In genomic region chr13:113933901-113934300, GRCh38 we compare ENCODE assay signal across 17 cellular contexts.
"Had no signal": no experiment of that assay in that cellular context is flagged by ENCODE, and none has a peak within 500 bp of the region (broad histone marks: within the 10 kb centered on the region; RNA-seq: fewer than 3 reads in every experiment).

No MANE protein-coding gene starts in this region.

- H3K36me3 Mint-ChIP-seq: naive thymus-derived CD4-positive, alpha-beta T cell; stimulated activated memory B cell treated with anti-CD40 and anti-IgM and Interleukin-4, amounts not matched to agents 10 μg/mL and 1 μg/mL and 100 μg/mL, for 72 hours had no signal

- DNase-seq: activated CD4-positive, CD25-positive, alpha-beta regulatory T cell; activated gamma-delta T cell treated with Interleukin-2 at 50 U/mL for 16 hours; activated T-cell treated with anti-CD3 and anti-CD28 coated beads, Interleukin-2, amount 50 U/mL, for 24 hours; colonic mucosa; effector CD4-positive, alpha-beta T cell; foreskin melanocyte; kidney glomerular epithelial cell; naive thymus-derived CD4-positive, alpha-beta T cell; occipital lobe; retina; stimulated activated CD4-positive, alpha-beta T cell treated with anti-CD3 and anti-CD28 coated beads, Interleukin-1b, Interleukin-23, amount 100 ng/mL, for 48 hours; upper lobe of left lung had no signal

- ATAC-seq: naive thymus-derived CD4-positive, alpha-beta T cell; stimulated activated memory B cell treated with anti-CD40 and anti-IgM and Interleukin-4, amounts not matched to agents 10 μg/mL and 1 μg/mL and 100 μg/mL, for 72 hours had no signal

- H3K4me3 ChIP-seq: ascending aorta, colonic mucosa, hepatocyte, lung, smooth muscle cell, upper lobe of left lung had no signal

- H3K4me3 Mint-ChIP-seq: activated T-cell treated with anti-CD3 and anti-CD28 coated beads, Interleukin-2, amount 50 U/mL, for 24 hours; naive thymus-derived CD4-positive, alpha-beta T cell; stimulated activated memory B cell treated with anti-CD40 and anti-IgM and Interleukin-4, amounts not matched to agents 10 μg/mL and 1 μg/mL and 100 μg/mL, for 72 hours had no signal

- H3K4me1 Mint-ChIP-seq: stimulated activated memory B cell treated with anti-CD40 and anti-IgM and Interleukin-4, amounts not matched to agents 10 μg/mL and 1 μg/mL and 100 μg/mL, for 72 hours had no signal

- H3K27me3 ChIP-seq: ascending aorta, colonic mucosa, hepatocyte, upper lobe of left lung had no signal

- H3K4me1 ChIP-seq: colonic mucosa had no signal

- H3K9me3 Mint-ChIP-seq: activated T-cell treated with anti-CD3 and anti-CD28 coated beads, Interleukin-2, amount 50 U/mL, for 24 hours; naive thymus-derived CD4-positive, alpha-beta T cell; stimulated activated memory B cell treated with anti-CD40 and anti-IgM and Interleukin-4, amounts not matched to agents 10 μg/mL and 1 μg/mL and 100 μg/mL, for 72 hours had no signal

- H3K9me3 ChIP-seq: ascending aorta, colonic mucosa, upper lobe of left lung had no signal

- H3K36me3 ChIP-seq: ascending aorta, colonic mucosa, upper lobe of left lung had no signal

- H3K27ac Mint-ChIP-seq: activated T-cell treated with anti-CD3 and anti-CD28 coated beads, Interleukin-2, amount 50 U/mL, for 24 hours; naive thymus-derived CD4-positive, alpha-beta T cell; stimulated activated memory B cell treated with anti-CD40 and anti-IgM and Interleukin-4, amounts not matched to agents 10 μg/mL and 1 μg/mL and 100 μg/mL, for 72 hours had no signal

- H3K27ac ChIP-seq: colonic mucosa, hepatocyte, upper lobe of left lung had no signal
